9 cellular contexts compared by ENCODE assay signal in genomic region chr6:1382331-1382882, GRCh38. TPM values are rescaled to one million over a fixed set of nuclear protein-coding genes. Genes with fewer than 3 reads are reported as not detected.
A peak's percentile ranks its signal among the peaks of the same experiment; 100 is the strongest.
DNase-seq lines count a peak whose midpoint lies in the region; ATAC-seq and TF ChIP-seq lines count a peak whose summit lies in the region.
"Had no signal": no experiment of that assay in that cellular context is flagged by ENCODE, and none has a peak within 500 bp of the region (broad histone marks: within the 10 kb centered on the region; RNA-seq: fewer than 3 reads in every experiment).

No MANE protein-coding gene starts in this region.

- H3K36me3 Mint-ChIP-seq in naive thymus-derived CD4-positive, alpha-beta T cell = peaks cover 0 to 5% (median 0%) of the 10 kb centered on the region in 5 donors

- peaks cover 56 to 82% (median 59%) of the 10 kb centered on the region in 5 donors for H3K27me3 Mint-ChIP-seq in naive thymus-derived CD4-positive, alpha-beta T cell

- H3K4me3 ChIP-seq in HUES48 (ENCODE audit: low read depth, low read length) (peak overlapping the region; percentile 51), dorsolateral prefrontal cortex (peak overlapping the region in 58 of 59 donors; percentile 11 to 69 (median 54))
- H3K4me3 ChIP-seq in naive thymus-derived CD4-positive, alpha-beta T cell (ENCODE audit: low read length) = no peak overlapping the region

- DNase-seq in 8988T (peak; percentile 45), dorsolateral prefrontal cortex (no peak), AG20443 (ENCODE audit: low spot score) (no peak), NCI-H2029 treated with DMSO at 0.1 percent for 48 hours (lab: John Stamatoyannopoulos, UW) (no peak), NCI-H2029 (lab: John Stamatoyannopoulos, UW) (no peak), NOMO-1 (lab: John Stamatoyannopoulos, UW; ENCODE audit: unreplicated experiment in 2 of 2) (no peak)
- DNase-seq in naive thymus-derived CD4-positive, alpha-beta T cell = no peak

- H3K27ac ChIP-seq in HUES48 (ENCODE audit: low read depth, low read length) (no peak overlapping the region), dorsolateral prefrontal cortex (peak overlapping the region in 49 of 59 donors; percentile 4 to 86 (median 71))
- H3K27ac ChIP-seq in naive thymus-derived CD4-positive, alpha-beta T cell (ENCODE audit: low read depth, low read length) = no peak overlapping the region
- H3K27ac ChIP-seq: skin epidermis had no signal

- peaks cover 22% of the 10 kb centered on the region for H3K4me1 ChIP-seq in HUES48 (ENCODE audit: control insufficient read depth, insufficient read depth, low read length)
- peaks cover 0 to 16% of the 10 kb centered on the region in 2 donors for H3K4me1 ChIP-seq in naive thymus-derived CD4-positive, alpha-beta T cell (ENCODE audit: control insufficient read depth in 2 of 2, insufficient read depth in 2 of 2, low read length in 2 of 2)

- peak overlapping the region in 1 of 9 donors; percentile 38 for H3K27ac Mint-ChIP-seq in naive thymus-derived CD4-positive, alpha-beta T cell

- H3K9ac ChIP-seq in HUES48 (ENCODE audit: low read depth, low read length) = no peak overlapping the region

- peaks cover 21 to 51% (median 40%) of the 10 kb centered on the region in 7 donors for H3K4me1 Mint-ChIP-seq in naive thymus-derived CD4-positive, alpha-beta T cell

- intact Hi-C loops in dorsolateral prefrontal cortex (cut with DNase I) = loop anchor here (1.0 to 10.0 kb wide), 6 partner anchors 470 to 790 kb away; no protein-coding TSS in a partner anchor
- intact Hi-C loops in naive thymus-derived CD4-positive, alpha-beta T cell (cut with micrococcal nuclease) = loop anchor here (5.0 kb wide), 5 partner anchors 585 to 1195 kb away; partner anchors contain the start of gene IRF4 (in 1 of the 2)

- H3K27me3 ChIP-seq in HUES48 (ENCODE audit: control insufficient read depth, insufficient read depth, low read length) (peaks cover 100% of the 10 kb centered on the region), dorsolateral prefrontal cortex (peaks cover 12 to 100% (median 96%) of the 10 kb centered on the region in 45 donors)
- peaks cover 8 to 24% of the 10 kb centered on the region in 2 donors for H3K27me3 ChIP-seq in naive thymus-derived CD4-positive, alpha-beta T cell (ENCODE audit: control insufficient read depth in 2 of 2, insufficient read depth in 2 of 2, low read length in 2 of 2)

- no peaks in the 10 kb centered on the region for H3K36me3 ChIP-seq in HUES48 (ENCODE audit: control insufficient read depth, insufficient read depth, low read length)
- no peaks in the 10 kb centered on the region for H3K36me3 ChIP-seq in naive thymus-derived CD4-positive, alpha-beta T cell (ENCODE audit: control insufficient read depth in 2 of 3, insufficient read depth in 3 of 3, low read length in 3 of 3)

- POLR2A ChIA-PET in naive thymus-derived CD4-positive, alpha-beta T cell (lab: Charles Lee) = no interaction called here

- H3K9me3 ChIP-seq in HUES48 (ENCODE audit: control insufficient read depth, insufficient read depth, low read length) = no peaks in the 10 kb centered on the region
- no peaks in the 10 kb centered on the region for H3K9me3 ChIP-seq in naive thymus-derived CD4-positive, alpha-beta T cell (ENCODE audit: control insufficient read depth in 2 of 3, low read length in 3 of 3)

- no peak for TF ChIP-seq CTCF in dorsolateral prefrontal cortex (IDR thresholded peaks at IDR 0.05 in 54 of 56, conservative IDR thresholded peaks at IDR 0.05 in 2 of 56; ENCODE audit: low read depth in 1 of 56, partially characterized antibody in 56 of 56)

- ATAC-seq in naive thymus-derived CD4-positive, alpha-beta T cell = no peak

- no peaks in the 10 kb centered on the region for H3K9me3 Mint-ChIP-seq in naive thymus-derived CD4-positive, alpha-beta T cell

- CTCF ChIA-PET in naive thymus-derived CD4-positive, alpha-beta T cell (lab: Charles Lee) = interaction anchor here (0.8 kb wide), 1 partner anchor 15 kb away, joined by 3 read pairs; no protein-coding TSS in a partner anchor

- H3K4me3 Mint-ChIP-seq in naive thymus-derived CD4-positive, alpha-beta T cell = peak overlapping the region in 6 of 10 donors; percentile 40 to 63 (median 60)

RNA-seq across cellular contexts. Expression of gene FOXF2, which starts 7.0 kb away (rescaled TPM):
- 10 to 100 TPM in 1 of 120 experiments, 1 to 10 TPM in 119; 1.1 to 10.6 (median 4.2) TPM for total RNA-seq in dorsolateral prefrontal cortex
- total RNA-seq in naive thymus-derived CD4-positive, alpha-beta T cell = not detected
- not detected for polyA plus RNA-seq in naive thymus-derived CD4-positive, alpha-beta T cell

Comparison
In these comparisons a context has a peak if more than half of its experiments do, and no peak if none do; other contexts are left out.
1. H3K27ac ChIP-seq: peak in dorsolateral prefrontal cortex (49 of 59); none in HUES48 (single experiment) and naive thymus-derived CD4-positive, alpha-beta T cell (single experiment).